15 cellular contexts compared by ENCODE assay signal in genomic region chr3:150653110-150653561, GRCh38. TPM values are rescaled to one million over a fixed set of nuclear protein-coding genes. Genes with fewer than 3 reads are reported as not detected.
DNase-seq lines count a peak whose midpoint lies in the region; ATAC-seq and TF ChIP-seq lines count a peak whose summit lies in the region.
"Had no signal": no experiment of that assay in that cellular context is flagged by ENCODE, and none has a peak within 500 bp of the region (broad histone marks: within the 10 kb centered on the region; RNA-seq: fewer than 3 reads in every experiment).

No MANE protein-coding gene starts in this region.

- TF ChIP-seq CTCF in CD4-positive, alpha-beta T cell (IDR thresholded peaks at IDR 0.05): no peak

- CTCF ChIA-PET in CD4-positive, alpha-beta T cell (lab: Charles Lee): no interaction called here

- DNase-seq in activated CD4-positive, alpha-beta T cell treated with anti-CD3 and anti-CD28 coated beads, Interleukin-2, amount 50 U/mL, for 48 hours: peak; percentile 5 to 27
- no peak for DNase-seq in activated CD4-positive, alpha-beta T cell treated with anti-CD3 and anti-CD28 coated beads, Interleukin-2, amount 50 U/mL, for 1 hour
- peak; percentile 96 for DNase-seq in kidney tubule cell (ENCODE audit: low spot score)
- DNase-seq in H4 (ENCODE audit: low spot score): no peak
- DNase-seq in CD4-positive, alpha-beta T cell: no peak
- no peak for DNase-seq in occipital lobe (lab: John Stamatoyannopoulos, UW)
- DNase-seq: 8988T; activated CD8-positive, alpha-beta memory T cell treated with anti-CD3 and anti-CD28 coated beads, Interleukin-2, amount 50 U/mL, for 4 hours; adrenal gland; NCI-H2029; stimulated activated CD4-positive, alpha-beta T cell treated with anti-CD3 and anti-CD28 coated beads, Interleukin-12 subunit alpha, Interleukin-12 subunit beta, amount 100 ng/mL, for 4 hours; tibial artery had no signal

- intact Hi-C loops in CD4-positive, alpha-beta T cell (cut with DNase I, micrococcal nuclease): no loop called here

- no peak overlapping the region for H3K4me3 Mint-ChIP-seq in CD4-positive, alpha-beta T cell
- H3K4me3 Mint-ChIP-seq: mesothelial cell of epicardium had no signal

- H3K27me3 Mint-ChIP-seq in CD4-positive, alpha-beta T cell: no peaks in the 10 kb centered on the region

- ATAC-seq in HG02588 (IDR thresholded peaks at IDR 0.05; ENCODE audit: unreplicated experiment) (peak; percentile 78), HG03196 (IDR thresholded peaks at IDR 0.05; ENCODE audit: unreplicated experiment) (peak; percentile 53)
- no peak for ATAC-seq in CD4-positive, alpha-beta T cell (ENCODE audit: poor library complexity)

- no peaks in the 10 kb centered on the region for H3K27me3 ChIP-seq in CD4-positive, alpha-beta T cell (ENCODE audit: control insufficient read depth, insufficient read depth, low read length)
- H3K27me3 ChIP-seq: adrenal gland, tibial artery had no signal

- no peak overlapping the region for H3K27ac ChIP-seq in CD4-positive, alpha-beta T cell (ENCODE audit: low read depth, low read length)
- H3K27ac ChIP-seq: adrenal gland, tibial artery had no signal

- no peaks in the 10 kb centered on the region for H3K4me1 Mint-ChIP-seq in CD4-positive, alpha-beta T cell (ENCODE audit: low read depth)
- H3K4me1 Mint-ChIP-seq: mesothelial cell of epicardium had no signal

- no peak overlapping the region for H3K27ac Mint-ChIP-seq in CD4-positive, alpha-beta T cell
- H3K27ac Mint-ChIP-seq: mesothelial cell of epicardium had no signal

- no peaks in the 10 kb centered on the region for H3K9me3 Mint-ChIP-seq in CD4-positive, alpha-beta T cell

- no peaks in the 10 kb centered on the region for H3K36me3 Mint-ChIP-seq in CD4-positive, alpha-beta T cell (ENCODE audit: low read depth)
- H3K36me3 Mint-ChIP-seq: mesothelial cell of epicardium had no signal

- POLR2A ChIA-PET in CD4-positive, alpha-beta T cell (lab: Charles Lee): no interaction called here

- no peaks in the 10 kb centered on the region for H3K9me3 ChIP-seq in CD4-positive, alpha-beta T cell (ENCODE audit: control insufficient read depth, low read length)
- H3K9me3 ChIP-seq: adrenal gland, tibial artery had no signal

RNA-seq across cellular contexts. Expression of gene SELENOT, which starts 50.0 kb away (rescaled TPM):
- 165 and 187 TPM in 2 replicates for total RNA-seq in H4 (2014; rRNA removed; shearing (Covaris generic))
- 100 to 1,000 TPM; 110 to 115 TPM for total RNA-seq in CD4-positive, alpha-beta T cell
- total RNA-seq in occipital lobe: 103 TPM

RNA-seq across cellular contexts. Expression of gene ERICH6, which starts 50.6 kb away (rescaled TPM):
- total RNA-seq in H4 (2014; rRNA removed; shearing (Covaris generic)): 0.06 TPM in 1 of 2 replicates, not detected in the other
- not detected for total RNA-seq in CD4-positive, alpha-beta T cell
- not detected for total RNA-seq in occipital lobe

Comparison
In these comparisons a context has a peak if more than half of its experiments do, and no peak if none do; other contexts are left out.
1. DNase-seq: peak in activated CD4-positive, alpha-beta T cell treated with anti-CD3 and anti-CD28 coated beads, Interleukin-2, amount 50 U/mL, for 48 hours (2 of 2) and kidney tubule cell (single experiment); none in activated CD4-positive, alpha-beta T cell treated with anti-CD3 and anti-CD28 coated beads, Interleukin-2, amount 50 U/mL, for 1 hour (single experiment), H4 (single experiment), CD4-positive, alpha-beta T cell (0 of 10) and occipital lobe (single experiment).